Comparison of ENCODE assay signal across 14 cellular contexts in genomic region chr13:59747529-59747928, GRCh38.
DNase-seq lines count a peak whose midpoint lies in the region; ATAC-seq and TF ChIP-seq lines count a peak whose summit lies in the region.
"Had no signal": no experiment of that assay in that cellular context is flagged by ENCODE, and none has a peak within 500 bp of the region (broad histone marks: within the 10 kb centered on the region; RNA-seq: fewer than 3 reads in every experiment).

No MANE protein-coding gene starts in this region.

- H3K4me3 Mint-ChIP-seq in T-cell = no peak overlapping the region
- H3K4me3 Mint-ChIP-seq: CD4-positive, CD25-positive, alpha-beta regulatory T cell; memory B cell had no signal

- no peaks in the 10 kb centered on the region for H3K36me3 Mint-ChIP-seq in T-cell
- H3K36me3 Mint-ChIP-seq: CD4-positive, CD25-positive, alpha-beta regulatory T cell; memory B cell had no signal

- H3K4me1 Mint-ChIP-seq in T-cell = no peaks in the 10 kb centered on the region
- H3K4me1 Mint-ChIP-seq: memory B cell had no signal

- POLR2A ChIA-PET in T-cell (lab: Charles Lee) = no interaction called here

- H3K4me3 ChIP-seq in GM12865 (ENCODE audit: low read depth, low read length) = no peak overlapping the region

- CTCF ChIA-PET in T-cell (lab: Charles Lee) = interaction anchor here in 1 of 2 donors (0.5 to 0.6 kb wide), 2 partner anchors 28 to 1515 kb away, joined by 3 read pairs; no protein-coding TSS in a partner anchor

- H3K27me3 Mint-ChIP-seq in T-cell = no peaks in the 10 kb centered on the region
- H3K27me3 Mint-ChIP-seq: CD4-positive, CD25-positive, alpha-beta regulatory T cell; memory B cell had no signal

- DNase-seq in GM12865 (ENCODE audit: low read depth) (peak; percentile 20), NCI-H146 treated with DMSO at 0.1 percent for 48 hours (lab: John Stamatoyannopoulos, UW; ENCODE audit: unreplicated experiment) (peak; percentile 12), kidney tubule cell (ENCODE audit: low spot score) (peak; percentile 15), T-cell (no peak), NCI-H2029 treated with DMSO at 0.1 percent for 48 hours (lab: John Stamatoyannopoulos, UW) (no peak), superior temporal gyrus (ENCODE audit: extremely low spot score) (no peak)
- DNase-seq: activated CD4-positive, alpha-beta T cell treated with anti-CD3 and anti-CD28 coated beads for 4 hours; activated T-cell treated with anti-CD3 and anti-CD28 coated beads, Interleukin-2, amount 50 U/mL, for 1 hour; MV-4-11; stimulated activated CD4-positive, alpha-beta T cell treated with anti-CD3 and anti-CD28 coated beads, Interleukin-4, amount 100 ng/mL, for 4 hours had no signal

- peak; percentile 31 for ATAC-seq in GM21786 (IDR thresholded peaks at IDR 0.05; ENCODE audit: unreplicated experiment)
- no peak for ATAC-seq in T-cell (replicated peaks in 1 of 4)
- no peak for ATAC-seq in GM21390 (IDR thresholded peaks at IDR 0.05; ENCODE audit: unreplicated experiment)

- H3K9me3 Mint-ChIP-seq in T-cell = peaks cover 0 to 3% (median 0%) of the 10 kb centered on the region in 3 donors
- H3K9me3 Mint-ChIP-seq: CD4-positive, CD25-positive, alpha-beta regulatory T cell; memory B cell had no signal

- H3K27ac Mint-ChIP-seq in T-cell = no peak overlapping the region
- H3K27ac Mint-ChIP-seq: CD4-positive, CD25-positive, alpha-beta regulatory T cell; memory B cell had no signal

- TF ChIP-seq CTCF in GM12865 (IDR thresholded peaks at IDR 0.05; ENCODE audit: insufficient read depth, low read depth, low read length, missing control alignments) = no peak

Comparison
In these comparisons a context has a peak if more than half of its experiments do, and no peak if none do; other contexts are left out.
1. DNase-seq: peak in GM12865 (single experiment), NCI-H146 treated with DMSO at 0.1 percent for 48 hours (single experiment) and kidney tubule cell (single experiment); none in T-cell (0 of 34), NCI-H2029 treated with DMSO at 0.1 percent for 48 hours (single experiment) and superior temporal gyrus (single experiment).